ENCODE assay signal across 18 cellular contexts in genomic region chr11:8097926-8098325, GRCh38. TPM values are rescaled to one million over a fixed set of nuclear protein-coding genes. Genes with fewer than 3 reads are reported as not detected.
"Had no signal": no experiment of that assay in that cellular context is flagged by ENCODE, and none has a peak within 500 bp of the region (broad histone marks: within the 10 kb centered on the region; RNA-seq: fewer than 3 reads in every experiment).

No MANE protein-coding gene starts in this region.

- H3K4me3 ChIP-seq: breast epithelium, left lung, skin epidermis, upper lobe of left lung had no signal

- H3K27me3 Mint-ChIP-seq: activated naive CD8-positive, alpha-beta T cell treated with anti-CD3 and anti-CD28 coated beads, Interleukin-2, amount 10 ng/mL, durations not matched to agents 7 days and 5 days; naive thymus-derived CD8-positive, alpha-beta T cell; T-cell had no signal

- H3K9me3 ChIP-seq: breast epithelium, left lung, neutrophil, upper lobe of left lung had no signal

- H3K27ac ChIP-seq: breast epithelium, left lung, neutrophil, skin epidermis, upper lobe of left lung had no signal

- ATAC-seq: activated T-cell treated with anti-CD3 and anti-CD28 coated beads, Interleukin-2, amount 50 U/mL, for 72 hours; left lung; naive thymus-derived CD8-positive, alpha-beta T cell; T-cell had no signal

- H3K4me1 Mint-ChIP-seq: activated naive CD8-positive, alpha-beta T cell treated with anti-CD3 and anti-CD28 coated beads, Interleukin-2, amount 10 ng/mL, durations not matched to agents 7 days and 5 days had no signal

- H3K36me3 Mint-ChIP-seq: activated naive CD8-positive, alpha-beta T cell treated with anti-CD3 and anti-CD28 coated beads, Interleukin-2, amount 10 ng/mL, durations not matched to agents 7 days and 5 days; naive thymus-derived CD8-positive, alpha-beta T cell; T-cell had no signal

- H3K9me3 Mint-ChIP-seq: activated naive CD8-positive, alpha-beta T cell treated with anti-CD3 and anti-CD28 coated beads, Interleukin-2, amount 10 ng/mL, durations not matched to agents 7 days and 5 days; activated T-cell treated with anti-CD3 and anti-CD28 coated beads, Interleukin-2, amount 50 U/mL, for 72 hours; naive thymus-derived CD8-positive, alpha-beta T cell; T-cell had no signal

- DNase-seq: activated CD4-positive, alpha-beta T cell treated with anti-CD3 and anti-CD28 coated beads, Interleukin-2, amount 50 U/mL, for 4 hours; activated CD4-positive, CD25-positive, alpha-beta regulatory T cell treated with anti-CD3 and anti-CD28 coated beads, Interleukin-2, amount 50 U/mL, for 72 hours; activated naive CD4-positive, alpha-beta T cell; activated naive CD8-positive, alpha-beta T cell treated with anti-CD3 and anti-CD28 coated beads, Interleukin-2, amount 10 ng/mL, durations not matched to agents 7 days and 5 days; activated T-cell treated with anti-CD3 and anti-CD28 coated beads, Interleukin-2, amount 50 U/mL, for 72 hours; aorta; left lung; mammary epithelial cell; naive thymus-derived CD8-positive, alpha-beta T cell; retina; stimulated activated CD4-positive, alpha-beta T cell treated with anti-CD3 and anti-CD28 coated beads, Interleukin-4, amount 100 ng/mL, for 24 hours; stimulated activated naive CD4-positive, alpha-beta T cell treated with Interleukin-2 at 50 U/mL for 16 hours; T1000; upper lobe of left lung had no signal

- H3K27ac Mint-ChIP-seq: activated naive CD8-positive, alpha-beta T cell treated with anti-CD3 and anti-CD28 coated beads, Interleukin-2, amount 10 ng/mL, durations not matched to agents 7 days and 5 days; activated T-cell treated with anti-CD3 and anti-CD28 coated beads, Interleukin-2, amount 50 U/mL, for 72 hours; T-cell had no signal

- H3K4me3 Mint-ChIP-seq: activated naive CD8-positive, alpha-beta T cell treated with anti-CD3 and anti-CD28 coated beads, Interleukin-2, amount 10 ng/mL, durations not matched to agents 7 days and 5 days; activated T-cell treated with anti-CD3 and anti-CD28 coated beads, Interleukin-2, amount 50 U/mL, for 72 hours; naive thymus-derived CD8-positive, alpha-beta T cell; T-cell had no signal

- H3K4me1 ChIP-seq: breast epithelium, left lung, upper lobe of left lung had no signal

- H3K27me3 ChIP-seq: breast epithelium, left lung, neutrophil, upper lobe of left lung had no signal

- H3K36me3 ChIP-seq: breast epithelium, left lung, neutrophil had no signal

RNA-seq across cellular contexts. Expression of gene TUB, which starts 16.9 kb away (rescaled TPM):
- total RNA-seq: naive thymus-derived CD8-positive, alpha-beta T cell had no signal
